10 cellular contexts compared by ENCODE assay signal in genomic region chr2:126663184-126663963, GRCh38. TPM values are rescaled to one million over a fixed set of nuclear protein-coding genes. Genes with fewer than 3 reads are reported as not detected.
DNase-seq lines count a peak whose midpoint lies in the region; ATAC-seq and TF ChIP-seq lines count a peak whose summit lies in the region.
"Had no signal": no experiment of that assay in that cellular context is flagged by ENCODE, and none has a peak within 500 bp of the region (broad histone marks: within the 10 kb centered on the region; RNA-seq: fewer than 3 reads in every experiment).

No MANE protein-coding gene starts in this region.

- H3K9me3 Mint-ChIP-seq in activated naive CD8-positive, alpha-beta T cell (ENCODE audit: low read depth), result no peaks in the 10 kb centered on the region
- no peaks in the 10 kb centered on the region for H3K9me3 Mint-ChIP-seq in natural killer cell

- peak overlapping the region; percentile 91 to 99 (median 95) for H3K4me2 ChIP-seq in BLaER1 treated with 17β-estradiol and CSF1 and Interleukin-3, amounts not matched to agents 10 nM and 100 nM

- peaks cover 3 to 100% (median 79%) of the 10 kb centered on the region in 11 experiments; a peak in 20 of 22 replicates for H3K36me3 ChIP-seq in BLaER1 treated with 17β-estradiol and CSF1 and Interleukin-3, amounts not matched to agents 10 nM and 100 nM
- no peaks in the 10 kb centered on the region for H3K36me3 ChIP-seq in H7 (replicated peaks; ENCODE audit: control insufficient read depth, insufficient read depth, low read length)

- no peak for TF ChIP-seq CTCF in natural killer cell (IDR thresholded peaks at IDR 0.05)

- peaks cover 19% of the 10 kb centered on the region for H3K36me3 Mint-ChIP-seq in activated naive CD8-positive, alpha-beta T cell
- H3K36me3 Mint-ChIP-seq in natural killer cell, result peaks cover 7% of the 10 kb centered on the region

- peak overlapping the region; percentile 34 to 100 (median 100); a peak in 21 of 22 replicates for H3K27ac ChIP-seq in BLaER1 treated with 17β-estradiol and CSF1 and Interleukin-3, amounts not matched to agents 10 nM and 100 nM

- no peak for ATAC-seq in natural killer cell

- peak; percentile 13 for DNase-seq in H7
- no peak for DNase-seq in natural killer cell
- no peak for DNase-seq in HuH-7 (ENCODE audit: low spot score)
- DNase-seq in nucleus accumbens (lab: John Stamatoyannopoulos, UW), result no peak
- DNase-seq in EL, result no peak
- DNase-seq in epidermal melanocyte (ENCODE audit: insufficient read length, low spot score), result no peak
- DNase-seq: foreskin melanocyte, GF-D8 had no signal

- peak overlapping the region; percentile 13 to 100 (median 68); a peak in 18 of 22 replicates for H3K9ac ChIP-seq in BLaER1 treated with 17β-estradiol and CSF1 and Interleukin-3, amounts not matched to agents 10 nM and 100 nM

- peaks cover 78 to 99% (median 93%) of the 10 kb centered on the region in 10 experiments for H3K4me1 ChIP-seq in BLaER1 treated with 17β-estradiol and CSF1 and Interleukin-3, amounts not matched to agents 10 nM and 100 nM

- peak overlapping the region; percentile 99 for H3K27ac Mint-ChIP-seq in activated naive CD8-positive, alpha-beta T cell
- H3K27ac Mint-ChIP-seq in natural killer cell, result peak overlapping the region; percentile 89 to 97

- peaks cover 96% of the 10 kb centered on the region for H3K4me1 Mint-ChIP-seq in activated naive CD8-positive, alpha-beta T cell (ENCODE audit: low read depth)
- peaks cover 95 to 97% of the 10 kb centered on the region in 2 donors for H3K4me1 Mint-ChIP-seq in natural killer cell

- peaks cover 34 to 100% (median 95%) of the 10 kb centered on the region in 11 experiments; a peak in 20 of 22 replicates for H4K20me1 ChIP-seq in BLaER1 treated with 17β-estradiol and CSF1 and Interleukin-3, amounts not matched to agents 10 nM and 100 nM

- peak overlapping the region in 8 of 10 experiments; percentile 9 to 46 (median 20); a peak in 9 of 20 replicates for H3K4me3 ChIP-seq in BLaER1 treated with 17β-estradiol and CSF1 and Interleukin-3, amounts not matched to agents 10 nM and 100 nM
- no peak overlapping the region for H3K4me3 ChIP-seq in H7 (ENCODE audit: insufficient read depth, low read depth, low read length)

- H3K27me3 Mint-ChIP-seq in activated naive CD8-positive, alpha-beta T cell, result no peaks in the 10 kb centered on the region
- H3K27me3 Mint-ChIP-seq in natural killer cell (ENCODE audit: low read depth in 2 of 2), result no peaks in the 10 kb centered on the region

- intact Hi-C loops in natural killer cell (cut with micrococcal nuclease), result no loop called here

- H3K4me3 Mint-ChIP-seq in activated naive CD8-positive, alpha-beta T cell, result peak overlapping the region; percentile 78
- peak overlapping the region; percentile 79 for H3K4me3 Mint-ChIP-seq in natural killer cell

- no peaks in the 10 kb centered on the region for H3K9me3 ChIP-seq in BLaER1 treated with 17β-estradiol and CSF1 and Interleukin-3, amounts not matched to agents 10 nM and 100 nM (replicated peaks in 1 of 11)

- no peaks in the 10 kb centered on the region for H3K27me3 ChIP-seq in BLaER1 treated with 17β-estradiol and CSF1 and Interleukin-3, amounts not matched to agents 10 nM and 100 nM
- no peaks in the 10 kb centered on the region for H3K27me3 ChIP-seq in H7 (ENCODE audit: control insufficient read depth, insufficient read depth, low read length)

RNA-seq across cellular contexts. Expression of gene GYPC, which starts 7.4 kb away (rescaled TPM):
- 68.5 and 92.9 TPM in 2 replicates for total RNA-seq in H7 (2014; rRNA removed; shearing (Covaris generic))
- total RNA-seq in natural killer cell, result 10 to 100 TPM; 74.2 to 92.3 (median 78.7) TPM
